In the genomic region with DNA sequence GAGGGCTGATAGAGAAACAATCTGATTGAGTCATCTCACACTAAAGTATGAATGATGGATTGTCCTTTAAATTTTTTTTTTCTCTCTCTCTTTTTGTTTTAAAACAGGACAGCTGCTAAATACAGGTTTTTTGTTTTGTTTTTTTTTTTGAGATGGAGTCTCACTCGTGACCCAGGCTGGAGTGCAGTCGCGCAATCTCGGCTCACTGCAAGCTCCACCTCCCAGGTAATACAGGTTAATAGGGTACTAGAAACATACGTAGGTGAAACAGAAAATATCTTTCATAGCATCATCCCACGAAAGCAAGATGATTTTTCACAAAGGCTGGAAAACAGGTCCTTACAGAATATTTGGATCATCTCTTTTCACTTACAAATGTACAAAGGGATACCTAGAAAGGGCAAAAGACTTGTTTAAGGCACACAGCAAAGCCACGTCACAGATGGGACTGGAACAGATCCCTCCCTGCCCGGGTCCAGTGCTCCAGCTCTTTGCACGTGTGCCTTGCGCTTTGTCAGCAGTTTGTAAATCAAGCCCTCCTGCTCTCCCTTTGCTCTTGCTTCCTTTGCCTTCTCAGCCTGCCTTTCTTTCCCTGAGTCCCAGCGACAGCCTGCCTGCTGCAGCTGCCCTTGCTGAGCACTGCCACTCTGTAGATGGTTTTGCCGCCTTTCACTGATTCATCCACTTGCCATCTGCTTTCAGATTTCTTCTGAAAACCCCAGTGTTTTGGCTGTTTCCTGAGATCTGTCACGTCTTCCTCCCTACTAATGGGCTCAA, we compare ENCODE assay signal across 21 cellular contexts.
DNase-seq lines count a peak whose midpoint lies in the region; ATAC-seq and TF ChIP-seq lines count a peak whose summit lies in the region.
"Had no signal": no experiment of that assay in that cellular context is flagged by ENCODE, and none has a peak within 500 bp of the region (broad histone marks: within the 10 kb centered on the region; RNA-seq: fewer than 3 reads in every experiment).

No MANE protein-coding gene starts in this region.

- BruUV-seq in IMR-90 (replicated peaks; lab: Mats Ljungman, UMichigan), result no TSS peak

- dilution Hi-C loops in IMR-90 (cut with HindIII; ENCODE audit: low sequenced_read_pairs, unreplicated experiment), result no loop called here

- H4K91ac ChIP-seq in IMR-90 (ENCODE audit: insufficient read depth, low read depth, low read length), result no peak overlapping the region

- H3K36me3 Mint-ChIP-seq in glutamatergic neuron (ENCODE audit: unreplicated experiment), result no peaks in the 10 kb centered on the region
- no peaks in the 10 kb centered on the region for H3K36me3 Mint-ChIP-seq in activated naive CD8-positive, alpha-beta T cell treated with anti-CD3 and anti-CD28 coated beads, Interleukin-2, amount 50 U/mL, for 24 hours (ENCODE audit: low read depth)
- H3K36me3 Mint-ChIP-seq: CD4-positive, CD25-positive, alpha-beta regulatory T cell had no signal

- POLR2A ChIA-PET in IMR-90 (lab: Charles Lee; ENCODE audit: unreplicated experiment), result no interaction called here

- H3K27ac ChIP-seq in IMR-90 (ENCODE audit: insufficient read depth, low read length) (no peak overlapping the region), SJCRH30 (no peak overlapping the region), esophagus muscularis mucosa (replicated peaks in 1 of 4) (no peak overlapping the region)
- H3K27ac ChIP-seq: heart left ventricle, skin epidermis had no signal

- H3K4me1 Mint-ChIP-seq in glutamatergic neuron (ENCODE audit: low read depth, unreplicated experiment), result peaks cover 23% of the 10 kb centered on the region
- H3K4me1 Mint-ChIP-seq in activated naive CD8-positive, alpha-beta T cell treated with anti-CD3 and anti-CD28 coated beads, Interleukin-2, amount 50 U/mL, for 24 hours, result no peaks in the 10 kb centered on the region
- H3K4me1 Mint-ChIP-seq: CD4-positive, CD25-positive, alpha-beta regulatory T cell; central memory CD8-positive, alpha-beta T cell; nephron progenitor cell had no signal

- no peak overlapping the region for H3K9ac ChIP-seq in IMR-90 (ENCODE audit: low read depth, low read length)

- no peak overlapping the region for H4K5ac ChIP-seq in IMR-90 (ENCODE audit: low read depth, low read length)

- TF ChIP-seq EP300 in esophagus muscularis mucosa (IDR thresholded peaks at IDR 0.05), result no peak

- H3K79me1 ChIP-seq in IMR-90 (ENCODE audit: low read depth in 1 of 2, low read length in 2 of 2), result no peaks in the 10 kb centered on the region

- H4K20me1 ChIP-seq in IMR-90 (ENCODE audit: insufficient read depth, low read length), result no peaks in the 10 kb centered on the region

- H2AK9ac ChIP-seq in IMR-90 (replicated peaks; ENCODE audit: low read depth, low read length, poor library complexity), result no peak overlapping the region

- H3K36me3 ChIP-seq in IMR-90 (ENCODE audit: control insufficient read depth, insufficient read depth, low read length) (no peaks in the 10 kb centered on the region), SJCRH30 (no peaks in the 10 kb centered on the region), esophagus muscularis mucosa (no peaks in the 10 kb centered on the region)
- H3K36me3 ChIP-seq: heart left ventricle had no signal

- no peak for TF ChIP-seq RAD21 in IMR-90 (IDR thresholded peaks at IDR 0.05; ENCODE audit: low read length)

- H3K14ac ChIP-seq in IMR-90 (replicated peaks; ENCODE audit: low read depth, low read length), result no peak overlapping the region

- intact Hi-C loops in IMR-90 (cut with micrococcal nuclease), result no loop called here
- intact Hi-C loops in esophagus muscularis mucosa (cut with DNase I), result no loop called here

- no peaks in the 10 kb centered on the region for H3K9me1 ChIP-seq in IMR-90 (ENCODE audit: insufficient read depth, low read length)

- no peak overlapping the region for H3K23ac ChIP-seq in IMR-90 (ENCODE audit: low read depth, low read length)

- CTCF ChIA-PET in IMR-90 (lab: Yijun Ruan, JAX), result no interaction called here

- H2BK20ac ChIP-seq in IMR-90 (ENCODE audit: low read depth, low read length), result no peak overlapping the region

- no peak overlapping the region for H3K56ac ChIP-seq in IMR-90 (ENCODE audit: extremely low read depth, insufficient read depth, low read length)

- TF ChIP-seq CTCF in IMR-90 (conservative IDR thresholded peaks at IDR 0.05; ENCODE audit: low read depth, low read length) (no peak), glutamatergic neuron (IDR thresholded peaks at IDR 0.05; ENCODE audit: partially characterized antibody, unreplicated experiment) (no peak), esophagus muscularis mucosa (IDR thresholded peaks at IDR 0.05) (no peak)

- no peak overlapping the region for H4K8ac ChIP-seq in IMR-90 (ENCODE audit: low read depth in 2 of 2, low read length in 2 of 2)

- no peak for ATAC-seq in IMR-90 (ENCODE audit: low read depth)
- ATAC-seq in activated naive CD8-positive, alpha-beta T cell treated with anti-CD3 and anti-CD28 coated beads, Interleukin-2, amount 50 U/mL, for 24 hours, result no peak
- ATAC-seq: heart left ventricle had no signal

- no peak overlapping the region for H2AK5ac ChIP-seq in IMR-90 (ENCODE audit: low read depth, low read length)

- H3K27me3 ChIP-seq in IMR-90 (ENCODE audit: control insufficient read depth, insufficient read depth, low read length), result no peaks in the 10 kb centered on the region
- H3K27me3 ChIP-seq in SJCRH30, result 0 out of 2 replicates have a peak, but pooled peaks cover 5% of the 10 kb centered on the region
- no peaks in the 10 kb centered on the region for H3K27me3 ChIP-seq in esophagus muscularis mucosa

- H3K4ac ChIP-seq in IMR-90 (ENCODE audit: low read depth, low read length), result no peak overlapping the region

- peak overlapping the region; percentile 23 for H2AFZ ChIP-seq in IMR-90 (replicated peaks; ENCODE audit: low read length, poor library complexity)

- WGBS in IMR-90 (ENCODE audit: extremely low coverage in 2 of 2, insufficient read length in 1 of 2), 2 experiments, result no CpG with 5 or more reads among the region's 13 CpGs
- 67% methylated on average over 13 of the region's 13 CpGs for WGBS in esophagus muscularis mucosa

- H3K18ac ChIP-seq in IMR-90 (ENCODE audit: low read depth, low read length), result no peak overlapping the region

- no peak overlapping the region for H3K4me3 Mint-ChIP-seq in glutamatergic neuron (ENCODE audit: unreplicated experiment)
- no peak overlapping the region for H3K4me3 Mint-ChIP-seq in activated naive CD8-positive, alpha-beta T cell treated with anti-CD3 and anti-CD28 coated beads, Interleukin-2, amount 50 U/mL, for 24 hours
- H3K4me3 Mint-ChIP-seq: CD4-positive, CD25-positive, alpha-beta regulatory T cell; central memory CD8-positive, alpha-beta T cell; nephron progenitor cell had no signal

- H3K27ac Mint-ChIP-seq in glutamatergic neuron (ENCODE audit: unreplicated experiment), result peak overlapping the region; percentile 73
- no peak overlapping the region for H3K27ac Mint-ChIP-seq in activated naive CD8-positive, alpha-beta T cell treated with anti-CD3 and anti-CD28 coated beads, Interleukin-2, amount 50 U/mL, for 24 hours
- H3K27ac Mint-ChIP-seq: CD4-positive, CD25-positive, alpha-beta regulatory T cell; nephron progenitor cell had no signal

- no peak overlapping the region for H2BK120ac ChIP-seq in IMR-90 (ENCODE audit: low read depth, low read length)

- H3K9me3 Mint-ChIP-seq in glutamatergic neuron (ENCODE audit: unreplicated experiment), result peaks cover 4% of the 10 kb centered on the region
- H3K9me3 Mint-ChIP-seq in activated naive CD8-positive, alpha-beta T cell treated with anti-CD3 and anti-CD28 coated beads, Interleukin-2, amount 50 U/mL, for 24 hours, result no peaks in the 10 kb centered on the region
- H3K9me3 Mint-ChIP-seq: central memory CD8-positive, alpha-beta T cell had no signal

- peaks cover 2% of the 10 kb centered on the region for H3K27me3 Mint-ChIP-seq in glutamatergic neuron (ENCODE audit: unreplicated experiment)
- H3K27me3 Mint-ChIP-seq in activated naive CD8-positive, alpha-beta T cell treated with anti-CD3 and anti-CD28 coated beads, Interleukin-2, amount 50 U/mL, for 24 hours, result peaks cover 11% of the 10 kb centered on the region
- H3K27me3 Mint-ChIP-seq: CD4-positive, CD25-positive, alpha-beta regulatory T cell had no signal

- TF ChIP-seq POLR2A in IMR-90 (IDR thresholded peaks at IDR 0.05; ENCODE audit: low read depth, low read length), result no peak
- no peak for TF ChIP-seq POLR2A in esophagus muscularis mucosa (IDR thresholded peaks at IDR 0.05; ENCODE audit: low read depth)

- H3K4me3 ChIP-seq in IMR-90 (ENCODE audit: insufficient read depth, low read depth, low read length) (no peak overlapping the region), SJCRH30 (no peak overlapping the region), esophagus muscularis mucosa (no peak overlapping the region)
- H3K4me3 ChIP-seq: heart left ventricle, skin epidermis had no signal

- no peak for DNase-seq in IMR-90
- peak; percentile 12 to 13 for DNase-seq in SJCRH30
- peak; percentile 54 for DNase-seq in glutamatergic neuron
- peak; percentile 7 for DNase-seq in renal cortical epithelial cell (ENCODE audit: low read depth)
- DNase-seq in activated CD4-positive, alpha-beta T cell treated with anti-CD3 and anti-CD28 coated beads for 48 hours, result no peak
- DNase-seq in effector CD8-positive, alpha-beta T cell (lab: John Stamatoyannopoulos, UW), result no peak
- DNase-seq in esophagus muscularis mucosa (ENCODE audit: extremely low spot score), result no peak
- no peak for DNase-seq in activated naive CD8-positive, alpha-beta T cell treated with anti-CD3 and anti-CD28 coated beads, Interleukin-2, amount 50 U/mL, for 24 hours
- DNase-seq: activated CD4-positive, CD25-positive, alpha-beta regulatory T cell; activated naive CD4-positive, alpha-beta T cell treated with anti-CD3 and anti-CD28 coated beads, Interleukin-2, amount 50 U/mL, for 16 hours; CD4-positive, CD25-positive, alpha-beta regulatory T cell; EL; GOT3; heart left ventricle; KG1; NCI-H187 treated with DMSO at 0.1 percent for 48 hours; nephron progenitor cell; OCI-M1; stimulated activated naive CD4-positive, alpha-beta T cell treated with Interleukin-2 at 50 U/mL for 16 hours had no signal

- in situ Hi-C loops in IMR-90 (cut with MboI; ENCODE audit: low sequenced_read_pairs), result no loop called here

- H3K4me2 ChIP-seq in IMR-90 (ENCODE audit: low read depth, low read length), result no peak overlapping the region

- H3K4me1 ChIP-seq in IMR-90 (ENCODE audit: control insufficient read depth, insufficient read depth, low read length) (no peaks in the 10 kb centered on the region), SJCRH30 (no peaks in the 10 kb centered on the region), esophagus muscularis mucosa (peaks cover 0 to 10% (median 0%) of the 10 kb centered on the region in 4 donors)

- peaks cover 19% of the 10 kb centered on the region for H3K9me3 ChIP-seq in IMR-90 (ENCODE audit: control insufficient read depth, insufficient read depth, low read length)
- no peaks in the 10 kb centered on the region for H3K9me3 ChIP-seq in SJCRH30 (replicated peaks)
- H3K9me3 ChIP-seq in esophagus muscularis mucosa, result no peaks in the 10 kb centered on the region
- H3K9me3 ChIP-seq: heart left ventricle had no signal

- no peak overlapping the region for H2BK15ac ChIP-seq in IMR-90 (ENCODE audit: low read depth, low read length)

- H2BK5ac ChIP-seq in IMR-90 (ENCODE audit: low read depth, low read length, poor library complexity, severe bottlenecking), result no peak overlapping the region

TF ChIP-seq in IMR-90, 13 proteins besides CTCF, POLR2A, EP300 and RAD21 (continues in another document):
- TF ChIP-seq MAFK (IDR thresholded peaks at IDR 0.05; ENCODE audit: low read depth, low read length) (no peak), CEBPB (IDR thresholded peaks at IDR 0.05; ENCODE audit: low read depth, low read length) (no peak)

Comparison
In these comparisons a context has a peak if more than half of its experiments do, and no peak if none do; other contexts are left out.
1. DNase-seq: peak in SJCRH30 (2 of 2), glutamatergic neuron (single experiment) and renal cortical epithelial cell (single experiment); none in IMR-90 (single experiment), activated CD4-positive, alpha-beta T cell treated with anti-CD3 and anti-CD28 coated beads for 48 hours (single experiment), effector CD8-positive, alpha-beta T cell (single experiment), esophagus muscularis mucosa (single experiment) and activated naive CD8-positive, alpha-beta T cell treated with anti-CD3 and anti-CD28 coated beads, Interleukin-2, amount 50 U/mL, for 24 hours (single experiment).